ENCODE assay signal across 1 cellular context in genomic region chr17:43468746-43469544, GRCh38.
A peak's percentile ranks its signal among the peaks of the same experiment; 100 is the strongest.
TF ChIP-seq lines count a peak whose summit lies in the region.

No MANE protein-coding gene starts in this region.

TF ChIP-seq in HepG2, 621 proteins besides CTCF, POLR2A, EP300 and RAD21 (continued from another document):
- no peak for TF ChIP-seq SP1 (IDR thresholded peaks at IDR 0.05)
- 0 out of 2 replicates have a peak, but pooled peaks have one; percentile 15 for TF ChIP-seq SP1 (CRISPR knock-in tag; IDR thresholded peaks at IDR 0.05)
- 0 out of 2 replicates have a peak, but pooled peaks have one; percentile 46 for TF ChIP-seq ZNF468 (CRISPR knock-in tag; IDR thresholded peaks at IDR 0.05)
- TF ChIP-seq GTF3A (CRISPR knock-in tag; conservative IDR thresholded peaks at IDR 0.05), result no peak
- 0 out of 2 replicates have a peak, but pooled peaks have one; percentile 36 for TF ChIP-seq BRD4 (CRISPR knock-in tag; IDR thresholded peaks at IDR 0.05)
- TF ChIP-seq HMG20A (CRISPR knock-in tag; IDR thresholded peaks at IDR 0.05; ENCODE audit: borderline replicate concordance), result 0 out of 2 replicates have a peak, but pooled peaks have one; percentile 16
- no peak for TF ChIP-seq ZNF484 (CRISPR knock-in tag; IDR thresholded peaks at IDR 0.05; ENCODE audit: borderline replicate concordance, low read depth)
- peak; percentile 90 for TF ChIP-seq FOSL2 (CRISPR knock-in tag; IDR thresholded peaks at IDR 0.05)
- no peak for TF ChIP-seq SSRP1 (CRISPR knock-in tag; IDR thresholded peaks at IDR 0.05)
- TF ChIP-seq ZNF777 (CRISPR knock-in tag; IDR thresholded peaks at IDR 0.05), result peak; percentile 13; the same call in 1 of the 2 replicates
- TF ChIP-seq KAT7 (CRISPR knock-in tag; IDR thresholded peaks at IDR 0.05; ENCODE audit: borderline replicate concordance), result no peak
- TF ChIP-seq YEATS4 (CRISPR knock-in tag; IDR thresholded peaks at IDR 0.05; ENCODE audit: borderline replicate concordance), result no peak
- TF ChIP-seq GLI4 (CRISPR knock-in tag; IDR thresholded peaks at IDR 0.05; ENCODE audit: borderline replicate concordance), result 0 out of 2 replicates have a peak, but pooled peaks have one; percentile 8
- 0 out of 2 replicates have a peak, but pooled peaks have one; percentile 3 for TF ChIP-seq GZF1 (CRISPR knock-in tag; IDR thresholded peaks at IDR 0.05)
- TF ChIP-seq PHF21A (CRISPR knock-in tag; IDR thresholded peaks at IDR 0.05), result no peak
- TF ChIP-seq KMT2A (CRISPR knock-in tag; IDR thresholded peaks at IDR 0.05), result peak; percentile 6; the same call in 1 of the 2 replicates
- no peak for TF ChIP-seq FOXP1 (IDR thresholded peaks at IDR 0.05)
- TF ChIP-seq FOXP1 (CRISPR knock-in tag; IDR thresholded peaks at IDR 0.05), result peak; percentile 20; the same call in 1 of the 2 replicates
- TF ChIP-seq CBFB (CRISPR knock-in tag; IDR thresholded peaks at IDR 0.05), result no peak
- 0 out of 2 replicates have a peak, but pooled peaks have one; percentile 40 for TF ChIP-seq KDM1A (CRISPR knock-in tag; IDR thresholded peaks at IDR 0.05)
- TF ChIP-seq, protein P1, sequence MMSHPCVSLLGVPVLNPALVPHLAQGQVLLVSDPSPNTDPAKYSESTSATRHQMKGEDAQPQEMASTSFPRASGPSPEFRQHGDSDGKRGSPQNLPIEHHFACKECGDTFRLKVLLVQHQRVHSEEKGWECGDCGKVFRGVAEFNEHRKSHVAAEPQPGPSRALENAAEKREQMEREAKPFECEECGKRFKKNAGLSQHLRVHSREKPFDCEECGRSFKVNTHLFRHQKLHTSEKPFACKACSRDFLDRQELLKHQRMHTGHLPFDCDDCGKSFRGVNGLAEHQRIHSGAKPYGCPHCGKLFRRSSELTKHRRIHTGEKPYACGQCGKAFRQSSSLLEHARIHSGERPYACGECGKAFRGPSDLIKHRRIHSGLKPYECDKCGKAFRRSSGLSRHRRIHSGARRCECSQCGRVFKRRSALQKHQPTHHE (CRISPR knock-in tag; IDR thresholded peaks at IDR 0.05; ENCODE audit: borderline replicate concordance), result no peak
- TF ChIP-seq ZFY (CRISPR knock-in tag; IDR thresholded peaks at IDR 0.05), result no peak
- TF ChIP-seq ZNF547 (CRISPR knock-in tag; IDR thresholded peaks at IDR 0.05), result no peak
- 0 out of 2 replicates have a peak, but pooled peaks have one; percentile 53 for TF ChIP-seq ZNF12 (CRISPR knock-in tag; IDR thresholded peaks at IDR 0.05)
- peak; percentile 21; the same call in 1 of the 2 replicates for TF ChIP-seq HNF4A (CRISPR knock-in tag; IDR thresholded peaks at IDR 0.05)
- TF ChIP-seq, protein P2, sequence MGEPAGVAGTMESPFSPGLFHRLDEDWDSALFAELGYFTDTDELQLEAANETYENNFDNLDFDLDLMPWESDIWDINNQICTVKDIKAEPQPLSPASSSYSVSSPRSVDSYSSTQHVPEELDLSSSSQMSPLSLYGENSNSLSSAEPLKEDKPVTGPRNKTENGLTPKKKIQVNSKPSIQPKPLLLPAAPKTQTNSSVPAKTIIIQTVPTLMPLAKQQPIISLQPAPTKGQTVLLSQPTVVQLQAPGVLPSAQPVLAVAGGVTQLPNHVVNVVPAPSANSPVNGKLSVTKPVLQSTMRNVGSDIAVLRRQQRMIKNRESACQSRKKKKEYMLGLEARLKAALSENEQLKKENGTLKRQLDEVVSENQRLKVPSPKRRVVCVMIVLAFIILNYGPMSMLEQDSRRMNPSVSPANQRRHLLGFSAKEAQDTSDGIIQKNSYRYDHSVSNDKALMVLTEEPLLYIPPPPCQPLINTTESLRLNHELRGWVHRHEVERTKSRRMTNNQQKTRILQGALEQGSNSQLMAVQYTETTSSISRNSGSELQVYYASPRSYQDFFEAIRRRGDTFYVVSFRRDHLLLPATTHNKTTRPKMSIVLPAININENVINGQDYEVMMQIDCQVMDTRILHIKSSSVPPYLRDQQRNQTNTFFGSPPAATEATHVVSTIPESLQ (CRISPR knock-in tag; conservative IDR thresholded peaks at IDR 0.05), result no peak
- TF ChIP-seq ZNF629 (CRISPR knock-in tag; conservative IDR thresholded peaks at IDR 0.05), result 0 out of 2 replicates have a peak, but pooled peaks have one; percentile 7
- TF ChIP-seq ATF1 (CRISPR knock-in tag; IDR thresholded peaks at IDR 0.05), result 0 out of 2 replicates have a peak, but pooled peaks have one; percentile 14
- no peak for TF ChIP-seq ZNF768 (CRISPR knock-in tag; IDR thresholded peaks at IDR 0.05)
